17 cellular contexts compared by ENCODE assay signal in genomic region chr4:151039733-151040132, GRCh38. TPM values are rescaled to one million over a fixed set of nuclear protein-coding genes. Genes with fewer than 3 reads are reported as not detected.
A peak's percentile ranks its signal among the peaks of the same experiment; 100 is the strongest.
DNase-seq lines count a peak whose midpoint lies in the region; ATAC-seq, FAIRE-seq and TF ChIP-seq lines count a peak whose summit lies in the region.
"Had no signal": no experiment of that assay in that cellular context is flagged by ENCODE, and none has a peak within 500 bp of the region (broad histone marks: within the 10 kb centered on the region; RNA-seq: fewer than 3 reads in every experiment).

No MANE protein-coding gene starts in this region.

- CTCF ChIA-PET in activated CD8-positive, alpha-beta memory T cell treated with anti-CD3 and anti-CD28 coated beads, Interleukin-2, amount 10 ng/mL, durations not matched to agents 7 days and 5 days (lab: Charles Lee) = no interaction called here

- H3K36me3 ChIP-seq in bronchial epithelial cell (ENCODE audit: control insufficient read depth, insufficient read depth, low read length) = no peaks in the 10 kb centered on the region

- H3K27ac Mint-ChIP-seq in activated CD8-positive, alpha-beta memory T cell treated with anti-CD3 and anti-CD28 coated beads, Interleukin-2, amount 10 ng/mL, durations not matched to agents 7 days and 5 days = no peak overlapping the region
- H3K27ac Mint-ChIP-seq: CD4-positive, alpha-beta T cell had no signal

- ATAC-seq in activated CD8-positive, alpha-beta memory T cell treated with anti-CD3 and anti-CD28 coated beads, Interleukin-2, amount 10 ng/mL, durations not matched to agents 7 days and 5 days = no peak
- ATAC-seq in SK-N-SH treated with all-trans-retinoic acid at 6 μM for 48 hours = no peak
- ATAC-seq: A549, HepG2 had no signal

- FAIRE-seq in bronchial epithelial cell (lab: Jason Lieb, UNC) = no peak
- FAIRE-seq: A549, D721Med, G401.6, HepG2 had no signal

- H3K4me3 ChIP-seq in bronchial epithelial cell (ENCODE audit: low read depth, low read length) = no peak overlapping the region
- H3K4me3 ChIP-seq: A549 had no signal

- no peaks in the 10 kb centered on the region for H3K27me3 Mint-ChIP-seq in activated CD8-positive, alpha-beta memory T cell treated with anti-CD3 and anti-CD28 coated beads, Interleukin-2, amount 10 ng/mL, durations not matched to agents 7 days and 5 days
- H3K27me3 Mint-ChIP-seq: CD4-positive, alpha-beta T cell had no signal

- no peaks in the 10 kb centered on the region for H3K9me3 Mint-ChIP-seq in activated CD8-positive, alpha-beta memory T cell treated with anti-CD3 and anti-CD28 coated beads, Interleukin-2, amount 10 ng/mL, durations not matched to agents 7 days and 5 days (ENCODE audit: low read depth)
- H3K9me3 Mint-ChIP-seq: CD4-positive, alpha-beta T cell; H9 had no signal

- no peak for TF ChIP-seq CTCF in bronchial epithelial cell (IDR thresholded peaks at IDR 0.05; ENCODE audit: insufficient read depth, low read length, severe bottlenecking)

- no peaks in the 10 kb centered on the region for H3K27me3 ChIP-seq in bronchial epithelial cell (ENCODE audit: control insufficient read depth, insufficient read depth, low read length)

- peaks cover 5% of the 10 kb centered on the region for H3K4me1 Mint-ChIP-seq in activated CD8-positive, alpha-beta memory T cell treated with anti-CD3 and anti-CD28 coated beads, Interleukin-2, amount 10 ng/mL, durations not matched to agents 7 days and 5 days

- no peaks in the 10 kb centered on the region for H3K36me3 Mint-ChIP-seq in activated CD8-positive, alpha-beta memory T cell treated with anti-CD3 and anti-CD28 coated beads, Interleukin-2, amount 10 ng/mL, durations not matched to agents 7 days and 5 days

- no peak overlapping the region for H3K4me3 Mint-ChIP-seq in activated CD8-positive, alpha-beta memory T cell treated with anti-CD3 and anti-CD28 coated beads, Interleukin-2, amount 10 ng/mL, durations not matched to agents 7 days and 5 days
- H3K4me3 Mint-ChIP-seq: CD4-positive, alpha-beta T cell; H9 had no signal

- peak; percentile 3 for DNase-seq in activated CD8-positive, alpha-beta memory T cell treated with anti-CD3 and anti-CD28 coated beads for 24 hours
- DNase-seq in activated CD8-positive, alpha-beta memory T cell treated with anti-CD3 and anti-CD28 coated beads, Interleukin-2, amount 10 ng/mL, durations not matched to agents 7 days and 5 days = no peak
- peak; percentile 30 for DNase-seq in bronchial epithelial cell (ENCODE audit: low read depth)
- DNase-seq in iris pigment epithelial cell (ENCODE audit: low read depth) = peak; percentile 18
- peak; percentile 52 for DNase-seq in renal cortical epithelial cell (ENCODE audit: low read depth)
- no peak for DNase-seq in NCI-H345 treated with DMSO at 0.1 percent for 48 hours (lab: John Stamatoyannopoulos, UW; ENCODE audit: unreplicated experiment)
- DNase-seq in T-helper 2 cell = no peak
- DNase-seq: AML-193; Caco-2; CD4-positive, alpha-beta T cell; GOT3; H9 had no signal

TF ChIP-seq in SK-N-SH treated with all-trans-retinoic acid at 6 μM for 48 hours, 23 proteins besides CTCF, POLR2A, EP300 and RAD21 (continues in another document):
- no peak for TF ChIP-seq ISL1 (CRISPR knock-in tag; IDR thresholded peaks at IDR 0.05)
- TF ChIP-seq OSR1 (CRISPR knock-in tag; IDR thresholded peaks at IDR 0.05) = no peak
- TF ChIP-seq ZNF70 (CRISPR knock-in tag; IDR thresholded peaks at IDR 0.05) = no peak
- no peak for TF ChIP-seq CSDC2 (CRISPR knock-in tag; IDR thresholded peaks at IDR 0.05)
- TF ChIP-seq RARB (CRISPR knock-in tag; IDR thresholded peaks at IDR 0.05) = no peak
- no peak for TF ChIP-seq ESRRG (CRISPR knock-in tag; IDR thresholded peaks at IDR 0.05)
- no peak for TF ChIP-seq ARNTL (CRISPR knock-in tag; IDR thresholded peaks at IDR 0.05; ENCODE audit: borderline replicate concordance, low read depth)
- TF ChIP-seq ZFP30 (CRISPR knock-in tag; IDR thresholded peaks at IDR 0.05) = no peak
- no peak for TF ChIP-seq ZC3H10 (CRISPR knock-in tag; IDR thresholded peaks at IDR 0.05)
- TF ChIP-seq, protein P1, sequence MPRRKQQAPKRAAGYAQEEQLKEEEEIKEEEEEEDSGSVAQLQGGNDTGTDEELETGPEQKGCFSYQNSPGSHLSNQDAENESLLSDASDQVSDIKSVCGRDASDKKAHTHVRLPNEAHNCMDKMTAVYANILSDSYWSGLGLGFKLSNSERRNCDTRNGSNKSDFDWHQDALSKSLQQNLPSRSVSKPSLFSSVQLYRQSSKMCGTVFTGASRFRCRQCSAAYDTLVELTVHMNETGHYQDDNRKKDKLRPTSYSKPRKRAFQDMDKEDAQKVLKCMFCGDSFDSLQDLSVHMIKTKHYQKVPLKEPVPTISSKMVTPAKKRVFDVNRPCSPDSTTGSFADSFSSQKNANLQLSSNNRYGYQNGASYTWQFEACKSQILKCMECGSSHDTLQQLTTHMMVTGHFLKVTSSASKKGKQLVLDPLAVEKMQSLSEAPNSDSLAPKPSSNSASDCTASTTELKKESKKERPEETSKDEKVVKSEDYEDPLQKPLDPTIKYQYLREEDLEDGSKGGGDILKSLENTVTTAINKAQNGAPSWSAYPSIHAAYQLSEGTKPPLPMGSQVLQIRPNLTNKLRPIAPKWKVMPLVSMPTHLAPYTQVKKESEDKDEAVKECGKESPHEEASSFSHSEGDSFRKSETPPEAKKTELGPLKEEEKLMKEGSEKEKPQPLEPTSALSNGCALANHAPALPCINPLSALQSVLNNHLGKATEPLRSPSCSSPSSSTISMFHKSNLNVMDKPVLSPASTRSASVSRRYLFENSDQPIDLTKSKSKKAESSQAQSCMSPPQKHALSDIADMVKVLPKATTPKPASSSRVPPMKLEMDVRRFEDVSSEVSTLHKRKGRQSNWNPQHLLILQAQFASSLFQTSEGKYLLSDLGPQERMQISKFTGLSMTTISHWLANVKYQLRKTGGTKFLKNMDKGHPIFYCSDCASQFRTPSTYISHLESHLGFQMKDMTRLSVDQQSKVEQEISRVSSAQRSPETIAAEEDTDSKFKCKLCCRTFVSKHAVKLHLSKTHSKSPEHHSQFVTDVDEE (CRISPR knock-in tag; IDR thresholded peaks at IDR 0.05) = no peak
- TF ChIP-seq ZNF565 (CRISPR knock-in tag; conservative IDR thresholded peaks at IDR 0.05; ENCODE audit: low read depth) = no peak
- TF ChIP-seq CSRNP3 (CRISPR knock-in tag; IDR thresholded peaks at IDR 0.05) = no peak
- no peak for TF ChIP-seq BACH2 (CRISPR knock-in tag; IDR thresholded peaks at IDR 0.05; ENCODE audit: borderline replicate concordance)
- TF ChIP-seq, protein P2, sequence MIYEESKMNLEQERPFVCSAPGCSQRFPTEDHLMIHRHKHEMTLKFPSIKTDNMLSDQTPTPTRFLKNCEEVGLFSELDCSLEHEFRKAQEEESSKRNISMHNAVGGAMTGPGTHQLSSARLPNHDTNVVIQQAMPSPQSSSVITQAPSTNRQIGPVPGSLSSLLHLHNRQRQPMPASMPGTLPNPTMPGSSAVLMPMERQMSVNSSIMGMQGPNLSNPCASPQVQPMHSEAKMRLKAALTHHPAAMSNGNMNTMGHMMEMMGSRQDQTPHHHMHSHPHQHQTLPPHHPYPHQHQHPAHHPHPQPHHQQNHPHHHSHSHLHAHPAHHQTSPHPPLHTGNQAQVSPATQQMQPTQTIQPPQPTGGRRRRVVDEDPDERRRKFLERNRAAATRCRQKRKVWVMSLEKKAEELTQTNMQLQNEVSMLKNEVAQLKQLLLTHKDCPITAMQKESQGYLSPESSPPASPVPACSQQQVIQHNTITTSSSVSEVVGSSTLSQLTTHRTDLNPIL (CRISPR knock-in tag; IDR thresholded peaks at IDR 0.05; ENCODE audit: low read depth) = no peak
- no peak for TF ChIP-seq PATZ1 (CRISPR knock-in tag; IDR thresholded peaks at IDR 0.05; ENCODE audit: borderline replicate concordance)
- TF ChIP-seq ZNF8 (CRISPR knock-in tag; IDR thresholded peaks at IDR 0.05) = no peak
- TF ChIP-seq GLIS3 (CRISPR knock-in tag; IDR thresholded peaks at IDR 0.05) = no peak
- TF ChIP-seq TOX (CRISPR knock-in tag; IDR thresholded peaks at IDR 0.05; ENCODE audit: borderline replicate concordance) = no peak

RNA-seq across cellular contexts. Expression of gene LRBA, which starts 24.6 kb away (rescaled TPM):
- 10 to 100 TPM; 59.2 to 60.2 TPM for total RNA-seq in activated CD8-positive, alpha-beta memory T cell treated with anti-CD3 and anti-CD28 coated beads, Interleukin-2, amount 10 ng/mL, durations not matched to agents 7 days and 5 days
- 103 and 119 TPM in 2 replicates for total RNA-seq in bronchial epithelial cell
- total RNA-seq in renal cortical epithelial cell = 93.1 and 119 TPM in 2 replicates

RNA-seq across cellular contexts. Expression of gene RPS3A, which starts 59.7 kb away (rescaled TPM):
- 1,000 to 10,000 TPM; 1,281 to 1,734 TPM for total RNA-seq in activated CD8-positive, alpha-beta memory T cell treated with anti-CD3 and anti-CD28 coated beads, Interleukin-2, amount 10 ng/mL, durations not matched to agents 7 days and 5 days
- total RNA-seq in bronchial epithelial cell = 3,491 and 4,856 TPM in 2 replicates
- 2,300 and 2,775 TPM in 2 replicates for total RNA-seq in renal cortical epithelial cell

Comparison
In these comparisons a context has a peak if more than half of its experiments do, and no peak if none do; other contexts are left out.
1. DNase-seq: peak in activated CD8-positive, alpha-beta memory T cell treated with anti-CD3 and anti-CD28 coated beads for 24 hours (single experiment), bronchial epithelial cell (single experiment), iris pigment epithelial cell (single experiment) and renal cortical epithelial cell (single experiment); none in activated CD8-positive, alpha-beta memory T cell treated with anti-CD3 and anti-CD28 coated beads, Interleukin-2, amount 10 ng/mL, durations not matched to agents 7 days and 5 days (single experiment), NCI-H345 treated with DMSO at 0.1 percent for 48 hours (single experiment) and T-helper 2 cell (0 of 5).